ENCODE assay signal across 10 cellular contexts in genomic region chr10:122490786-122491680, GRCh38. TPM values are rescaled to one million over a fixed set of nuclear protein-coding genes. Genes with fewer than 3 reads are reported as not detected.
DNase-seq lines count a peak whose midpoint lies in the region; ATAC-seq, FAIRE-seq and TF ChIP-seq lines count a peak whose summit lies in the region.
"Had no signal": no experiment of that assay in that cellular context is flagged by ENCODE, and none has a peak within 500 bp of the region (broad histone marks: within the 10 kb centered on the region; RNA-seq: fewer than 3 reads in every experiment).

No MANE protein-coding gene starts in this region.

- peaks cover 5% of the 10 kb centered on the region for H3K36me3 ChIP-seq in suprapubic skin

- TF ChIP-seq CTCF in suprapubic skin (IDR thresholded peaks at IDR 0.05), result no peak

- H3K4me1 ChIP-seq in suprapubic skin, result peaks cover 67% of the 10 kb centered on the region

- ATAC-seq in activated CD4-positive, CD25-positive, alpha-beta regulatory T cell treated with anti-CD3 and anti-CD28 coated beads, Interleukin-2, amount 50 U/mL, for 24 hours, result peak; percentile 48 to 55

- TF ChIP-seq EP300 in suprapubic skin (IDR thresholded peaks at IDR 0.05), result no peak

- no peaks in the 10 kb centered on the region for H3K27me3 ChIP-seq in layer of hippocampus (ENCODE audit: control insufficient read depth, insufficient read depth, low read length)
- H3K27me3 ChIP-seq in suprapubic skin, result no peaks in the 10 kb centered on the region

- no peak for FAIRE-seq in frontal cortex (lab: Jason Lieb, UNC)

- WGBS in suprapubic skin, result 61% methylated on average over 12 of the region's 26 CpGs

- DNase-seq in activated CD4-positive, CD25-positive, alpha-beta regulatory T cell treated with anti-CD3 and anti-CD28 coated beads, Interleukin-2, amount 50 U/mL, for 72 hours, result no peak
- peak; percentile 74 for DNase-seq in activated effector memory CD4-positive, alpha-beta T cell treated with anti-CD3 and anti-CD28 coated beads, Interleukin-2, amount 50 U/mL, for 16 hours
- DNase-seq in suprapubic skin (ENCODE audit: low spot score in 2 of 2), result no peak
- no peak for DNase-seq in NK-92 (lab: John Stamatoyannopoulos, UW; ENCODE audit: unreplicated experiment)
- no peak for DNase-seq in frontal cortex (ENCODE audit: low spot score in 2 of 2)
- DNase-seq in NCI-H1105 (lab: John Stamatoyannopoulos, UW), result no peak

- H3K27ac ChIP-seq in layer of hippocampus (ENCODE audit: low read depth, low read length), result peak overlapping the region; percentile 69
- H3K27ac ChIP-seq in suprapubic skin, result peak overlapping the region; percentile 27

- TF ChIP-seq POLR2A in suprapubic skin (IDR thresholded peaks at IDR 0.05), result no peak

- H3K9me3 ChIP-seq in suprapubic skin, result no peaks in the 10 kb centered on the region

- no peak overlapping the region for H3K4me3 ChIP-seq in suprapubic skin

RNA-seq across cellular contexts. Expression of gene HTRA1, which starts 29.7 kb away (rescaled TPM):
- total RNA-seq in suprapubic skin (10 to 100 TPM; 55.2 to 99.5 (median 80.6) TPM), frontal cortex (41.2 TPM)

RNA-seq across cellular contexts. Expression of gene ARMS2, which starts 36.6 kb away (rescaled TPM):
- total RNA-seq in suprapubic skin (under 1 TPM in 1 of 4 donors, not detected in 3; 0.72 TPM), frontal cortex (not detected)
- total RNA-seq: A673, M059J had no signal
